Comparison of ENCODE assay signal across 10 cellular contexts in genomic region chr9:7216004-7216821, GRCh38.
DNase-seq lines count a peak whose midpoint lies in the region; ATAC-seq and TF ChIP-seq lines count a peak whose summit lies in the region.
"Had no signal": no experiment of that assay in that cellular context is flagged by ENCODE, and none has a peak within 500 bp of the region (broad histone marks: within the 10 kb centered on the region; RNA-seq: fewer than 3 reads in every experiment).

No MANE protein-coding gene starts in this region.

- peaks cover 15% of the 10 kb centered on the region for H3K9me3 Mint-ChIP-seq in activated CD4-positive, alpha-beta T cell treated with anti-CD3 and anti-CD28 coated beads for 36 hours (ENCODE audit: low read depth)
- peaks cover 0 to 37% (median 26%) of the 10 kb centered on the region in 5 donors for H3K9me3 Mint-ChIP-seq in CD8-positive, alpha-beta memory T cell

- no peaks in the 10 kb centered on the region for H3K36me3 Mint-ChIP-seq in activated CD4-positive, alpha-beta T cell treated with anti-CD3 and anti-CD28 coated beads for 36 hours (ENCODE audit: low read depth)
- H3K36me3 Mint-ChIP-seq in CD8-positive, alpha-beta memory T cell: peaks cover 0 to 2% (median 0%) of the 10 kb centered on the region in 3 donors

- DNase-seq in activated CD4-positive, alpha-beta T cell treated with anti-CD3 and anti-CD28 coated beads for 36 hours: peak; percentile 69
- DNase-seq in activated CD4-positive, alpha-beta T cell treated with anti-CD3 and anti-CD28 coated beads for 4 hours: no peak
- DNase-seq in SKM-1 (lab: John Stamatoyannopoulos, UW; ENCODE audit: unreplicated experiment): peak; percentile 12
- DNase-seq in choroid plexus epithelial cell (ENCODE audit: low read depth): peak; percentile 50
- DNase-seq in stimulated activated CD4-positive, alpha-beta T cell treated with anti-CD3 and anti-CD28 coated beads, Interleukin-4, amount 100 ng/mL, for 48 hours (ENCODE audit: low read depth in 2 of 2): peak; percentile 7 to 15
- no peak for DNase-seq in CD8-positive, alpha-beta memory T cell
- DNase-seq in EL: no peak
- DNase-seq: transverse colon had no signal

- POLR2A ChIA-PET in activated CD4-positive, alpha-beta T cell treated with anti-CD3 and anti-CD28 coated beads for 36 hours (lab: Charles Lee): no interaction called here
- POLR2A ChIA-PET in CD8-positive, alpha-beta memory T cell (lab: Charles Lee): no interaction called here

- H3K36me3 ChIP-seq in CD8-positive, alpha-beta memory T cell (ENCODE audit: insufficient read depth, low read length): no peaks in the 10 kb centered on the region
- H3K36me3 ChIP-seq: transverse colon had no signal

- no peak overlapping the region for H3K27ac Mint-ChIP-seq in activated CD4-positive, alpha-beta T cell treated with anti-CD3 and anti-CD28 coated beads for 36 hours
- H3K27ac Mint-ChIP-seq in CD8-positive, alpha-beta memory T cell: no peak overlapping the region

- TF ChIP-seq CTCF in choroid plexus epithelial cell (conservative IDR thresholded peaks at IDR 0.05; ENCODE audit: low read depth, low read length): no peak

- H3K4me3 Mint-ChIP-seq in activated CD4-positive, alpha-beta T cell treated with anti-CD3 and anti-CD28 coated beads for 36 hours: no peak overlapping the region
- peak overlapping the region in 1 of 7 donors; percentile 10 for H3K4me3 Mint-ChIP-seq in CD8-positive, alpha-beta memory T cell

- no peaks in the 10 kb centered on the region for H3K27me3 ChIP-seq in CD8-positive, alpha-beta memory T cell (ENCODE audit: insufficient read depth, low read length, poor library complexity, severe bottlenecking)
- H3K27me3 ChIP-seq: transverse colon had no signal

- H3K4me3 ChIP-seq in choroid plexus epithelial cell (ENCODE audit: low read depth, low read length): no peak overlapping the region
- no peak overlapping the region for H3K4me3 ChIP-seq in CD8-positive, alpha-beta memory T cell (ENCODE audit: low read length)
- H3K4me3 ChIP-seq: transverse colon had no signal

- peak; percentile 88 for ATAC-seq in activated CD4-positive, alpha-beta T cell treated with anti-CD3 and anti-CD28 coated beads for 36 hours
- ATAC-seq in HG02759 (IDR thresholded peaks at IDR 0.05; ENCODE audit: unreplicated experiment): no peak
- ATAC-seq: SK-N-SH treated with all-trans-retinoic acid at 6 μM for 48 hours had no signal

- CTCF ChIA-PET in activated CD4-positive, alpha-beta T cell treated with anti-CD3 and anti-CD28 coated beads for 36 hours (lab: Charles Lee): no interaction called here
- CTCF ChIA-PET in CD8-positive, alpha-beta memory T cell (lab: Charles Lee): no interaction called here

- no peak overlapping the region for H3K27ac ChIP-seq in CD8-positive, alpha-beta memory T cell (ENCODE audit: low read depth, low read length)
- H3K27ac ChIP-seq: transverse colon had no signal

- H3K4me1 ChIP-seq in CD8-positive, alpha-beta memory T cell (ENCODE audit: insufficient read depth, low read length): no peaks in the 10 kb centered on the region
- H3K4me1 ChIP-seq: transverse colon had no signal

- H3K9me3 ChIP-seq in CD8-positive, alpha-beta memory T cell (ENCODE audit: low read length): no peaks in the 10 kb centered on the region
- H3K9me3 ChIP-seq: transverse colon had no signal

- no peaks in the 10 kb centered on the region for H3K27me3 Mint-ChIP-seq in activated CD4-positive, alpha-beta T cell treated with anti-CD3 and anti-CD28 coated beads for 36 hours
- peaks cover 9 to 14% of the 10 kb centered on the region in 2 donors for H3K27me3 Mint-ChIP-seq in CD8-positive, alpha-beta memory T cell

- peaks cover 7% of the 10 kb centered on the region for H3K4me1 Mint-ChIP-seq in activated CD4-positive, alpha-beta T cell treated with anti-CD3 and anti-CD28 coated beads for 36 hours
- peaks cover 5 to 7% (median 5%) of the 10 kb centered on the region in 3 donors for H3K4me1 Mint-ChIP-seq in CD8-positive, alpha-beta memory T cell

- intact Hi-C loops in activated CD4-positive, alpha-beta T cell treated with anti-CD3 and anti-CD28 coated beads for 36 hours (cut with DNase I, micrococcal nuclease): no loop called here

Comparison
In these comparisons a context has a peak if more than half of its experiments do, and no peak if none do; other contexts are left out.
1. DNase-seq: peak in activated CD4-positive, alpha-beta T cell treated with anti-CD3 and anti-CD28 coated beads for 36 hours (single experiment), SKM-1 (single experiment), choroid plexus epithelial cell (single experiment) and stimulated activated CD4-positive, alpha-beta T cell treated with anti-CD3 and anti-CD28 coated beads, Interleukin-4, amount 100 ng/mL, for 48 hours (2 of 2); none in activated CD4-positive, alpha-beta T cell treated with anti-CD3 and anti-CD28 coated beads for 4 hours (0 of 2), CD8-positive, alpha-beta memory T cell (0 of 5) and EL (single experiment).